25 cellular contexts compared by ENCODE assay signal in the genomic region with DNA sequence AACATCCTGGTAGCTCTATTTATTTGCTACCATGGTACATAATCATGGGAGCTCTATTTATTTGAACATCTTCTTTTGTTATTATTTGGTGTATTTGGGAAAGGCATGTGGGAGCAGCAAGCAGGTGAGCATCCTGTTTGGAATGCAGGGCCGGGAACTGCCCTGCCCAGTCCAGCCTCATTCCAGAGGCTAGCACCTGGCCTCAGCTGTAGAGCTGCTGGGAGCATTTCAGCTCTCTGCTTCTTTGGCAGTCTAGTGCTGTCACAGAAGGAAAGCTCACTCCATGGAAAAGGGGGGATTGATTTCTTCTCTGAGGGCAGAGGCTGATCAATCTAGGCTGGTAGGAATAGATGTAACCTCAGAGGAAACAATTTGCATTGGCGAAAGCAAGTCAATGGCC.
DNase-seq lines count a peak whose midpoint lies in the region; ATAC-seq and TF ChIP-seq lines count a peak whose summit lies in the region.
"Had no signal": no experiment of that assay in that cellular context is flagged by ENCODE, and none has a peak within 500 bp of the region (broad histone marks: within the 10 kb centered on the region; RNA-seq: fewer than 3 reads in every experiment).

No MANE protein-coding gene starts in this region.

- intact Hi-C loops in stomach (cut with DNase I; ENCODE audit: low total_unique reads) = no loop called here

- no peak for TF ChIP-seq CTCF in stomach (IDR thresholded peaks at IDR 0.05)

- no peaks in the 10 kb centered on the region for H3K9me3 ChIP-seq in stomach
- H3K9me3 ChIP-seq: mucosa of descending colon, neutrophil, Peyer's patch, transverse colon had no signal

- no peak overlapping the region for H3K4me3 ChIP-seq in stomach
- H3K4me3 ChIP-seq: mucosa of descending colon, Peyer's patch, transverse colon had no signal

- TF ChIP-seq POLR2A in stomach (IDR thresholded peaks at IDR 0.05) = no peak

- ATAC-seq in GM18511 (IDR thresholded peaks at IDR 0.05; ENCODE audit: unreplicated experiment) = no peak
- ATAC-seq: activated CD4-positive, alpha-beta T cell treated with anti-CD3 and anti-CD28 coated beads for 36 hours; mucosa of descending colon; right cardiac atrium; SK-N-SH treated with all-trans-retinoic acid at 6 μM for 48 hours had no signal

- H3K36me3 ChIP-seq in stomach = no peaks in the 10 kb centered on the region
- H3K36me3 ChIP-seq: neutrophil, Peyer's patch, transverse colon had no signal

- peaks cover 3 to 14% (median 8%) of the 10 kb centered on the region in 4 donors for H3K4me1 ChIP-seq in stomach
- H3K4me1 ChIP-seq: Peyer's patch, transverse colon had no signal

- H3K27me3 ChIP-seq in stomach = no peaks in the 10 kb centered on the region
- H3K27me3 ChIP-seq: neutrophil, Peyer's patch, transverse colon had no signal

- no peak for TF ChIP-seq EP300 in stomach (IDR thresholded peaks at IDR 0.05)

- DNase-seq in HT-29 (ENCODE audit: low spot score) (peak; percentile 68), SW480 (ENCODE audit: low spot score) (peak; percentile 50), iPS-NIHi11 (ENCODE audit: low spot score) (peak; percentile 35), stomach (peak; percentile 44), NCI-H446 treated with DMSO at 0.1 percent for 48 hours (lab: John Stamatoyannopoulos, UW) (no peak)
- no peak for DNase-seq in stimulated activated CD4-positive, alpha-beta T cell treated with anti-CD3 and anti-CD28 coated beads, Interleukin-15, amount 100 ng/mL, for 24 hours
- DNase-seq: activated CD4-positive, alpha-beta T cell treated with anti-CD3 and anti-CD28 coated beads for 36 hours; activated CD8-positive, alpha-beta memory T cell treated with anti-CD3 and anti-CD28 coated beads, Interleukin-2, amount 50 U/mL, for 4 hours; activated gamma-delta T cell treated with Interleukin-2 at 50 U/mL for 16 hours; cerebellar nuclear complex; effector CD8-positive, alpha-beta T cell; HCEC 1CT; mucosa of descending colon; NCI-H1092 treated with DMSO at 0.1 percent for 48 hours; NCI-H2107; NCI-H82; Peyer's patch; right cardiac atrium; stimulated activated naive CD4-positive, alpha-beta T cell treated with Interleukin-2 at 50 U/mL for 16 hours; T1000; transverse colon had no signal

- 60 to 84% (median 69%) methylated on average over 2 of the region's 2 CpGs for WGBS in stomach, 5 donors

- H3K27ac ChIP-seq in stomach = no peak overlapping the region
- H3K27ac ChIP-seq: KMS-11, neutrophil, Peyer's patch, transverse colon had no signal

Comparison
In these comparisons a context has a peak if more than half of its experiments do, and no peak if none do; other contexts are left out.
1. DNase-seq: peak in HT-29 (single experiment), SW480 (single experiment), iPS-NIHi11 (single experiment) and stomach (single experiment); none in stimulated activated CD4-positive, alpha-beta T cell treated with anti-CD3 and anti-CD28 coated beads, Interleukin-15, amount 100 ng/mL, for 24 hours (single experiment) and NCI-H446 treated with DMSO at 0.1 percent for 48 hours (single experiment).